In genomic region chr4:38332699-38333098, GRCh38 we compare ENCODE assay signal across 17 cellular contexts.
"Had no signal": no experiment of that assay in that cellular context is flagged by ENCODE, and none has a peak within 500 bp of the region (broad histone marks: within the 10 kb centered on the region; RNA-seq: fewer than 3 reads in every experiment).

No MANE protein-coding gene starts in this region.

- H3K27ac ChIP-seq: ascending aorta, esophagus squamous epithelium, gastroesophageal sphincter, parathyroid adenoma, thyroid gland had no signal

- ATAC-seq: gastroesophageal sphincter; naive thymus-derived CD8-positive, alpha-beta T cell; WTC11 had no signal

- DNase-seq: activated gamma-delta T cell treated with Interleukin-2 at 50 U/mL for 16 hours; activated T-cell treated with anti-CD3 and anti-CD28 coated beads, Interleukin-2, amount 50 U/mL, for 1 hour; endodermal cell; esophagus squamous epithelium; heart left ventricle; mesendoderm; naive thymus-derived CD8-positive, alpha-beta T cell; stimulated activated CD4-positive, alpha-beta T cell treated with anti-CD3 and anti-CD28 coated beads, Interleukin-1b, Interleukin-23, amount 100 ng/mL, for 48 hours; substantia nigra; T1000; thyroid gland had no signal

- H3K4me3 ChIP-seq: ascending aorta, esophagus squamous epithelium, gastroesophageal sphincter, heart left ventricle, thyroid gland had no signal

- H3K36me3 ChIP-seq: ascending aorta, esophagus squamous epithelium, gastroesophageal sphincter, heart left ventricle, thyroid gland had no signal

- H3K27me3 ChIP-seq: ascending aorta, esophagus squamous epithelium, gastroesophageal sphincter, heart left ventricle, thyroid gland had no signal

- H3K9ac ChIP-seq: parathyroid adenoma had no signal

- H3K79me2 ChIP-seq: parathyroid adenoma had no signal

- H3K9me3 ChIP-seq: ascending aorta, thyroid gland had no signal

- H3K4me1 ChIP-seq: ascending aorta, thyroid gland had no signal

- H2AFZ ChIP-seq: parathyroid adenoma had no signal

- FAIRE-seq: colon, islet of Langerhans had no signal
